In genomic region chr11:128471138-128471661, GRCh38 we compare ENCODE assay signal across 9 cellular contexts.
A peak's percentile ranks its signal among the peaks of the same experiment; 100 is the strongest.
DNase-seq lines count a peak whose midpoint lies in the region; ATAC-seq, FAIRE-seq and TF ChIP-seq lines count a peak whose summit lies in the region.
"Had no signal": no experiment of that assay in that cellular context is flagged by ENCODE, and none has a peak within 500 bp of the region (broad histone marks: within the 10 kb centered on the region; RNA-seq: fewer than 3 reads in every experiment).

No MANE protein-coding gene starts in this region.

- peaks cover 42% of the 10 kb centered on the region for H3K36me3 ChIP-seq in astrocyte (ENCODE audit: insufficient read depth, low read length)

- peaks cover 33% of the 10 kb centered on the region for H4K20me1 ChIP-seq in astrocyte (ENCODE audit: insufficient read depth, low read length)

- POLR2A ChIA-PET in GM10248 (lab: Yijun Ruan, JAX), result interaction anchor here (1.2 to 2.0 kb wide), 3 partner anchors 11 to 181 kb away, joined by 4 to 6 read pairs (median 5); no protein-coding TSS in a partner anchor

- H3K4me3 Mint-ChIP-seq in astrocyte (ENCODE audit: unreplicated experiment), result no peak overlapping the region

- H3K27ac Mint-ChIP-seq in astrocyte (ENCODE audit: unreplicated experiment), result peak overlapping the region; percentile 11

- no peaks in the 10 kb centered on the region for H3K9me3 Mint-ChIP-seq in astrocyte (ENCODE audit: unreplicated experiment)

- H3K4me3 ChIP-seq in astrocyte (ENCODE audit: insufficient read depth, low read depth, low read length), result no peak overlapping the region
- H3K4me3 ChIP-seq: body of pancreas had no signal

- DNase-seq in GM10248 (ENCODE audit: extremely low spot score) (peak; percentile 76), astrocyte (ENCODE audit: low read depth) (no peak), DMS 273 treated with DMSO at 0.1 percent for 48 hours (lab: John Stamatoyannopoulos, UW) (no peak), AG20443 (ENCODE audit: low spot score) (no peak), NCI-H446 (lab: John Stamatoyannopoulos, UW) (no peak), mesenteric fat pad (ENCODE audit: low spot score) (no peak)

- no peaks in the 10 kb centered on the region for H3K27me3 Mint-ChIP-seq in astrocyte (ENCODE audit: low read depth, unreplicated experiment)

- H3K79me2 ChIP-seq in astrocyte (ENCODE audit: insufficient read depth, low read length), result peaks cover 88% of the 10 kb centered on the region

- peak overlapping the region; percentile 17 for H3K9ac ChIP-seq in astrocyte (ENCODE audit: low read length)

- H2AFZ ChIP-seq in astrocyte (ENCODE audit: low read depth, low read length), result no peak overlapping the region

- FAIRE-seq in astrocyte (lab: Jason Lieb, UNC), result no peak

- no peaks in the 10 kb centered on the region for H3K27me3 ChIP-seq in astrocyte (ENCODE audit: insufficient read depth, low read length)
- H3K27me3 ChIP-seq: body of pancreas had no signal

- ATAC-seq in GM19463 (IDR thresholded peaks at IDR 0.05; ENCODE audit: unreplicated experiment) (peak; percentile 31), HG03442 (IDR thresholded peaks at IDR 0.05; ENCODE audit: unreplicated experiment) (peak; percentile 43)
- ATAC-seq: body of pancreas had no signal

- H3K9me3 ChIP-seq in astrocyte (ENCODE audit: insufficient read depth, low read depth, low read length), result no peaks in the 10 kb centered on the region
- H3K9me3 ChIP-seq: body of pancreas had no signal

- no peak for TF ChIP-seq CTCF in GM10248 (IDR thresholded peaks at IDR 0.05; ENCODE audit: control extremely low read depth, extremely low read depth, low read depth, missing control alignments)
- TF ChIP-seq CTCF in astrocyte (IDR thresholded peaks at IDR 0.05; ENCODE audit: insufficient read depth, low read depth, low read length), result no peak

- peak overlapping the region; percentile 10 for H3K27ac ChIP-seq in astrocyte (ENCODE audit: low read depth, low read length)
- H3K27ac ChIP-seq: body of pancreas had no signal

- peaks cover 29% of the 10 kb centered on the region for H3K36me3 Mint-ChIP-seq in astrocyte (ENCODE audit: low read depth, unreplicated experiment)

- H3K4me1 ChIP-seq in astrocyte (ENCODE audit: insufficient read depth, low read length), result peaks cover 43% of the 10 kb centered on the region

- H3K4me2 ChIP-seq in astrocyte (ENCODE audit: low read length), result no peak overlapping the region

- peaks cover 75% of the 10 kb centered on the region for H3K4me1 Mint-ChIP-seq in astrocyte (ENCODE audit: low read depth, unreplicated experiment)

- CTCF ChIA-PET in GM10248 (lab: Yijun Ruan, JAX), result interaction anchor here (1.0 to 2.2 kb wide), 5 partner anchors 14 to 360 kb away, joined by 4 to 7 read pairs (median 5); no protein-coding TSS in a partner anchor
